14 cellular contexts compared by ENCODE assay signal in the genomic region with DNA sequence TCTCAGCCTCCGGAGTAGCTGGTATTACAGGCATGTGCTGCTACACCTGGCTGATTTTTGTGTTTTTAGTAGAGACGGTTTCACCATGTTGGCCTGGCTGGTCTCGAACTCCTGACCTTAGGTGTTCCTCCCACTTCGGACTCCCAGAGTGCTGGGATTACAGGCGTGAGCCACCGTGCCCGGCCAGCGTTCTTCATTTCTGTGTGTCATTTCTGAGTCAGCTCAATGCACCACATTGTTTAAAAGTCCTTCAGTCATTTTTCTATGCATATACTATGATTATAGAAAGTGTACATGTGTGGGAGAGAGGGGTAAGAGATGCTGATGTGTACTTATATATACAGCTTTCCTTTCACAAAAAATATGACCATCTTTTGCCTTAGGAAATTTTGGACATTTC. TPM values are rescaled to one million over a fixed set of nuclear protein-coding genes. Genes with fewer than 3 reads are reported as not detected.
DNase-seq lines count a peak whose midpoint lies in the region; ATAC-seq, FAIRE-seq and TF ChIP-seq lines count a peak whose summit lies in the region.
"Had no signal": no experiment of that assay in that cellular context is flagged by ENCODE, and none has a peak within 500 bp of the region (broad histone marks: within the 10 kb centered on the region; RNA-seq: fewer than 3 reads in every experiment).

No MANE protein-coding gene starts in this region.

- H3K27ac ChIP-seq in CD4-positive, alpha-beta T cell (ENCODE audit: low read depth, low read length), result no peak overlapping the region
- H3K27ac ChIP-seq: dorsolateral prefrontal cortex, sigmoid colon had no signal

- FAIRE-seq in H54 (lab: Jason Lieb, UNC), result peak; percentile 57
- FAIRE-seq: D721Med had no signal

- intact Hi-C loops in CD4-positive, alpha-beta T cell (cut with DNase I, micrococcal nuclease), result loop anchor here (2.0 to 10.0 kb wide), 10 partner anchors 110 to 1724 kb away; a partner anchor contains a TSS

- no peak for TF ChIP-seq POLR2A in H54 (IDR thresholded peaks at IDR 0.05; ENCODE audit: low read depth, low read length)

- H3K27me3 Mint-ChIP-seq in CD4-positive, alpha-beta T cell, result no peaks in the 10 kb centered on the region
- H3K27me3 Mint-ChIP-seq in WTC11 (ENCODE audit: low read depth) (no peaks in the 10 kb centered on the region; the same call in 1 of the 2 replicates), memory B cell (no peaks in the 10 kb centered on the region)

- H3K4me3 Mint-ChIP-seq in CD4-positive, alpha-beta T cell, result peak overlapping the region; percentile 69
- peak overlapping the region; percentile 83 for H3K4me3 Mint-ChIP-seq in WTC11
- peak overlapping the region; percentile 50 for H3K4me3 Mint-ChIP-seq in memory B cell

- CTCF ChIA-PET in CD4-positive, alpha-beta T cell (lab: Charles Lee), result no interaction called here
- CTCF ChIA-PET in WTC11 (lab: Charles Lee), result no interaction called here

- no peaks in the 10 kb centered on the region for H3K9me3 ChIP-seq in CD4-positive, alpha-beta T cell (ENCODE audit: control insufficient read depth, low read length)
- H3K9me3 ChIP-seq: sigmoid colon had no signal

- H3K27ac Mint-ChIP-seq in CD4-positive, alpha-beta T cell, result peak overlapping the region; percentile 39
- H3K27ac Mint-ChIP-seq in WTC11 (peak overlapping the region; percentile 64; the same call in 1 of the 2 replicates), memory B cell (peak overlapping the region; percentile 60)

- POLR2A ChIA-PET in CD4-positive, alpha-beta T cell (lab: Charles Lee), result no interaction called here
- POLR2A ChIA-PET in WTC11 (lab: Charles Lee), result no interaction called here

- H3K4me1 Mint-ChIP-seq in CD4-positive, alpha-beta T cell (ENCODE audit: low read depth), result peaks cover 62% of the 10 kb centered on the region
- H3K4me1 Mint-ChIP-seq in WTC11 (peaks cover 24% of the 10 kb centered on the region), memory B cell (peaks cover 37% of the 10 kb centered on the region)

- no peaks in the 10 kb centered on the region for H3K9me3 Mint-ChIP-seq in CD4-positive, alpha-beta T cell
- no peaks in the 10 kb centered on the region for H3K9me3 Mint-ChIP-seq in WTC11
- H3K9me3 Mint-ChIP-seq in memory B cell, result no peaks in the 10 kb centered on the region

- H3K36me3 Mint-ChIP-seq in CD4-positive, alpha-beta T cell (ENCODE audit: low read depth), result peaks cover 42% of the 10 kb centered on the region
- H3K36me3 Mint-ChIP-seq in WTC11, result no peaks in the 10 kb centered on the region
- H3K36me3 Mint-ChIP-seq in memory B cell, result peaks cover 5% of the 10 kb centered on the region

- no peak for ATAC-seq in CD4-positive, alpha-beta T cell (ENCODE audit: poor library complexity)
- no peak for ATAC-seq in WTC11
- no peak for ATAC-seq in memory B cell (ENCODE audit: low read depth)
- ATAC-seq in GM21515 (IDR thresholded peaks at IDR 0.05; ENCODE audit: unreplicated experiment), result no peak

- H3K27me3 ChIP-seq in CD4-positive, alpha-beta T cell (ENCODE audit: control insufficient read depth, insufficient read depth, low read length), result no peaks in the 10 kb centered on the region
- H3K27me3 ChIP-seq: dorsolateral prefrontal cortex, sigmoid colon had no signal

- DNase-seq in CD4-positive, alpha-beta T cell, result no peak
- no peak for DNase-seq in H54 (ENCODE audit: insufficient read length, low spot score)
- DNase-seq in WTC11 (ENCODE audit: low spot score), result no peak
- DNase-seq in memory B cell (ENCODE audit: low spot score in 2 of 2), result no peak
- no peak for DNase-seq in AML-193 (lab: John Stamatoyannopoulos, UW)
- DNase-seq in Kasumi-1 (lab: John Stamatoyannopoulos, UW), result no peak
- DNase-seq: amniotic stem cell, dorsolateral prefrontal cortex, foreskin fibroblast, NCI-H1436, NCI-H748 treated with DMSO at 0.1 percent for 48 hours, sigmoid colon had no signal

- no peak for TF ChIP-seq CTCF in CD4-positive, alpha-beta T cell (IDR thresholded peaks at IDR 0.05)
- no peak for TF ChIP-seq CTCF in WTC11 (IDR thresholded peaks at IDR 0.05)

TF ChIP-seq in WTC11, 78 proteins besides CTCF, POLR2A, EP300 and RAD21 (continues in another document):
- TF ChIP-seq, protein P1, sequence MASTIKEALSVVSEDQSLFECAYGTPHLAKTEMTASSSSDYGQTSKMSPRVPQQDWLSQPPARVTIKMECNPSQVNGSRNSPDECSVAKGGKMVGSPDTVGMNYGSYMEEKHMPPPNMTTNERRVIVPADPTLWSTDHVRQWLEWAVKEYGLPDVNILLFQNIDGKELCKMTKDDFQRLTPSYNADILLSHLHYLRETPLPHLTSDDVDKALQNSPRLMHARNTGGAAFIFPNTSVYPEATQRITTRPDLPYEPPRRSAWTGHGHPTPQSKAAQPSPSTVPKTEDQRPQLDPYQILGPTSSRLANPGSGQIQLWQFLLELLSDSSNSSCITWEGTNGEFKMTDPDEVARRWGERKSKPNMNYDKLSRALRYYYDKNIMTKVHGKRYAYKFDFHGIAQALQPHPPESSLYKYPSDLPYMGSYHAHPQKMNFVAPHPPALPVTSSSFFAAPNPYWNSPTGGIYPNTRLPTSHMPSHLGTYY (CRISPR knock-in tag; IDR thresholded peaks at IDR 0.05), result no peak
- TF ChIP-seq, protein P2, sequence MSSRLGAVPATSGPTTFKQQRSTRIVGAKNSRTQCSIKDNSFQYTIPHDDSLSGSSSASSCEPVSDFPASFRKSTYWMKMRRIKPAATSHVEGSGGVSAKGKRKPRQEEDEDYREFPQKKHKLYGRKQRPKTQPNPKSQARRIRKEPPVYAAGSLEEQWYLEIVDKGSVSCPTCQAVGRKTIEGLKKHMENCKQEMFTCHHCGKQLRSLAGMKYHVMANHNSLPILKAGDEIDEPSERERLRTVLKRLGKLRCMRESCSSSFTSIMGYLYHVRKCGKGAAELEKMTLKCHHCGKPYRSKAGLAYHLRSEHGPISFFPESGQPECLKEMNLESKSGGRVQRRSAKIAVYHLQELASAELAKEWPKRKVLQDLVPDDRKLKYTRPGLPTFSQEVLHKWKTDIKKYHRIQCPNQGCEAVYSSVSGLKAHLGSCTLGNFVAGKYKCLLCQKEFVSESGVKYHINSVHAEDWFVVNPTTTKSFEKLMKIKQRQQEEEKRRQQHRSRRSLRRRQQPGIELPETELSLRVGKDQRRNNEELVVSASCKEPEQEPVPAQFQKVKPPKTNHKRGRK (CRISPR knock-in tag; IDR thresholded peaks at IDR 0.05; ENCODE audit: borderline replicate concordance), result no peak
- TF ChIP-seq, protein P3, sequence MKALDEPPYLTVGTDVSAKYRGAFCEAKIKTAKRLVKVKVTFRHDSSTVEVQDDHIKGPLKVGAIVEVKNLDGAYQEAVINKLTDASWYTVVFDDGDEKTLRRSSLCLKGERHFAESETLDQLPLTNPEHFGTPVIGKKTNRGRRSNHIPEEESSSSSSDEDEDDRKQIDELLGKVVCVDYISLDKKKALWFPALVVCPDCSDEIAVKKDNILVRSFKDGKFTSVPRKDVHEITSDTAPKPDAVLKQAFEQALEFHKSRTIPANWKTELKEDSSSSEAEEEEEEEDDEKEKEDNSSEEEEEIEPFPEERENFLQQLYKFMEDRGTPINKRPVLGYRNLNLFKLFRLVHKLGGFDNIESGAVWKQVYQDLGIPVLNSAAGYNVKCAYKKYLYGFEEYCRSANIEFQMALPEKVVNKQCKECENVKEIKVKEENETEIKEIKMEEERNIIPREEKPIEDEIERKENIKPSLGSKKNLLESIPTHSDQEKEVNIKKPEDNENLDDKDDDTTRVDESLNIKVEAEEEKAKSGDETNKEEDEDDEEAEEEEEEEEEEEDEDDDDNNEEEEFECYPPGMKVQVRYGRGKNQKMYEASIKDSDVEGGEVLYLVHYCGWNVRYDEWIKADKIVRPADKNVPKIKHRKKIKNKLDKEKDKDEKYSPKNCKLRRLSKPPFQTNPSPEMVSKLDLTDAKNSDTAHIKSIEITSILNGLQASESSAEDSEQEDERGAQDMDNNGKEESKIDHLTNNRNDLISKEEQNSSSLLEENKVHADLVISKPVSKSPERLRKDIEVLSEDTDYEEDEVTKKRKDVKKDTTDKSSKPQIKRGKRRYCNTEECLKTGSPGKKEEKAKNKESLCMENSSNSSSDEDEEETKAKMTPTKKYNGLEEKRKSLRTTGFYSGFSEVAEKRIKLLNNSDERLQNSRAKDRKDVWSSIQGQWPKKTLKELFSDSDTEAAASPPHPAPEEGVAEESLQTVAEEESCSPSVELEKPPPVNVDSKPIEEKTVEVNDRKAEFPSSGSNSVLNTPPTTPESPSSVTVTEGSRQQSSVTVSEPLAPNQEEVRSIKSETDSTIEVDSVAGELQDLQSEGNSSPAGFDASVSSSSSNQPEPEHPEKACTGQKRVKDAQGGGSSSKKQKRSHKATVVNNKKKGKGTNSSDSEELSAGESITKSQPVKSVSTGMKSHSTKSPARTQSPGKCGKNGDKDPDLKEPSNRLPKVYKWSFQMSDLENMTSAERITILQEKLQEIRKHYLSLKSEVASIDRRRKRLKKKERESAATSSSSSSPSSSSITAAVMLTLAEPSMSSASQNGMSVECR (CRISPR knock-in tag; IDR thresholded peaks at IDR 0.05; ENCODE audit: borderline replicate concordance), result no peak
- TF ChIP-seq, protein P4, sequence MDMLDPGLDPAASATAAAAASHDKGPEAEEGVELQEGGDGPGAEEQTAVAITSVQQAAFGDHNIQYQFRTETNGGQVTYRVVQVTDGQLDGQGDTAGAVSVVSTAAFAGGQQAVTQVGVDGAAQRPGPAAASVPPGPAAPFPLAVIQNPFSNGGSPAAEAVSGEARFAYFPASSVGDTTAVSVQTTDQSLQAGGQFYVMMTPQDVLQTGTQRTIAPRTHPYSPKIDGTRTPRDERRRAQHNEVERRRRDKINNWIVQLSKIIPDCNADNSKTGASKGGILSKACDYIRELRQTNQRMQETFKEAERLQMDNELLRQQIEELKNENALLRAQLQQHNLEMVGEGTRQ (CRISPR knock-in tag; IDR thresholded peaks at IDR 0.05), result no peak
- TF ChIP-seq, protein P5, sequence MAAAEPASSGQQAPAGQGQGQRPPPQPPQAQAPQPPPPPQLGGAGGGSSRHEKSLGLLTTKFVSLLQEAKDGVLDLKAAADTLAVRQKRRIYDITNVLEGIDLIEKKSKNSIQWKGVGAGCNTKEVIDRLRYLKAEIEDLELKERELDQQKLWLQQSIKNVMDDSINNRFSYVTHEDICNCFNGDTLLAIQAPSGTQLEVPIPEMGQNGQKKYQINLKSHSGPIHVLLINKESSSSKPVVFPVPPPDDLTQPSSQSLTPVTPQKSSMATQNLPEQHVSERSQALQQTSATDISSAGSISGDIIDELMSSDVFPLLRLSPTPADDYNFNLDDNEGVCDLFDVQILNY (CRISPR knock-in tag; IDR thresholded peaks at IDR 0.05), result no peak
- no peak for TF ChIP-seq SMAD3 (CRISPR knock-in tag; IDR thresholded peaks at IDR 0.05; ENCODE audit: borderline replicate concordance)

RNA-seq across cellular contexts. Expression of a gene that starts 2.1 kb away (rescaled TPM):
- 10 to 100 TPM; 22.8 to 27.0 TPM for total RNA-seq in CD4-positive, alpha-beta T cell
- total RNA-seq in WTC11 (2021), result 35.5 to 40.0 TPM (median 38.3 TPM) in 3 replicates

RNA-seq across cellular contexts. Expression of a gene that starts 2.3 kb away (rescaled TPM):
- total RNA-seq in CD4-positive, alpha-beta T cell, result 1 to 10 TPM; 3.6 to 3.7 TPM
- 1.6 to 1.7 TPM (median 1.7 TPM) in 3 replicates for total RNA-seq in WTC11 (2021)
